Comparison of ENCODE assay signal across 1 cellular context in genomic region chr1:27124405-27124804, GRCh38.
TF ChIP-seq lines count a peak whose summit lies in the region.

No MANE protein-coding gene starts in this region.

TF ChIP-seq in WTC11, 78 proteins besides CTCF, POLR2A, EP300 and RAD21 (continued from another document):
- TF ChIP-seq STAT6 (CRISPR knock-in tag; conservative IDR thresholded peaks at IDR 0.05; ENCODE audit: low read depth) (no peak), TP53 (CRISPR knock-in tag; IDR thresholded peaks at IDR 0.05) (no peak)
